10 cellular contexts compared by ENCODE assay signal in the genomic region with DNA sequence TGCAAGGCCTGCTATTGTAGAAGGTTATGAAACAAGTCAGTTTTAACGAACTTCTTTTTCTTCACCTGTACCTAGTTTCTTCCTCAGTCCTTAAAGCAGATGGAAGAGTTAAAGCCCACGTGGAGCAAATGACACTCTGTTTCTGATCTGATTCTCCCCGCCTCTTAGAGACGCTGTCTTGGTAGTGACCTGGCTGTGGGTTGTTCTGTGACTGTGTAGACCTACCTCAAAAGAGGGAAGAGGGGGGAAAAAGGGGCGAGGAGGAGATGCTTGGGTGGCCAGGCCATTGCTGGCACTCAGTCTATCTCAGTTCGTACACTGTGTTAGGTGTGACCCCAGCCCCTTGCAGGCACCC. TPM values are rescaled to one million over a fixed set of nuclear protein-coding genes. Genes with fewer than 3 reads are reported as not detected.
DNase-seq lines count a peak whose midpoint lies in the region; ATAC-seq and TF ChIP-seq lines count a peak whose summit lies in the region.
"Had no signal": no experiment of that assay in that cellular context is flagged by ENCODE, and none has a peak within 500 bp of the region (broad histone marks: within the 10 kb centered on the region; RNA-seq: fewer than 3 reads in every experiment).

No MANE protein-coding gene starts in this region.

- no peak for TF ChIP-seq CTCF in ascending aorta (IDR thresholded peaks at IDR 0.05)

- H3K9me3 ChIP-seq in ascending aorta, result no peaks in the 10 kb centered on the region
- no peaks in the 10 kb centered on the region for H3K9me3 ChIP-seq in stomach smooth muscle (ENCODE audit: control insufficient read depth in 2 of 2, low read length in 2 of 2)

- H3K27ac ChIP-seq in ascending aorta (no peak overlapping the region), stomach smooth muscle (ENCODE audit: low read length) (no peak overlapping the region)
- H3K27ac ChIP-seq: PC-9 had no signal

- peak overlapping the region; percentile 2 for H3K4me3 Mint-ChIP-seq in activated naive CD4-positive, alpha-beta T cell treated with anti-CD3 and anti-CD28 coated beads, Interleukin-2, amount 50 U/mL, for 24 hours

- H3K9ac ChIP-seq in stomach smooth muscle (ENCODE audit: low read length in 2 of 2), result no peak overlapping the region

- H3K4me1 Mint-ChIP-seq in activated naive CD4-positive, alpha-beta T cell treated with anti-CD3 and anti-CD28 coated beads, Interleukin-2, amount 50 U/mL, for 24 hours, result peaks cover 6% of the 10 kb centered on the region

- peaks cover 15% of the 10 kb centered on the region for H3K27me3 Mint-ChIP-seq in activated naive CD4-positive, alpha-beta T cell treated with anti-CD3 and anti-CD28 coated beads, Interleukin-2, amount 50 U/mL, for 24 hours

- H3K36me3 ChIP-seq in ascending aorta, result no peaks in the 10 kb centered on the region
- no peaks in the 10 kb centered on the region for H3K36me3 ChIP-seq in stomach smooth muscle (ENCODE audit: control insufficient read depth in 2 of 2, insufficient read depth in 2 of 2, low read length in 2 of 2)

- H3K4me3 ChIP-seq in ascending aorta, result peak overlapping the region; percentile 45 to 61
- H3K4me3 ChIP-seq in stomach smooth muscle (ENCODE audit: low read length in 2 of 2), result peak overlapping the region; percentile 28 to 49
- H3K4me3 ChIP-seq: PC-9 had no signal

- H3K36me3 Mint-ChIP-seq in activated naive CD4-positive, alpha-beta T cell treated with anti-CD3 and anti-CD28 coated beads, Interleukin-2, amount 50 U/mL, for 24 hours, result no peaks in the 10 kb centered on the region

- no peak for DNase-seq in activated naive CD4-positive, alpha-beta T cell treated with Interleukin-2 at 50 U/mL for 16 hours
- DNase-seq in ascending aorta (ENCODE audit: low spot score in 2 of 2), result no peak
- DNase-seq in left kidney (ENCODE audit: low read depth, low spot score), result peak; percentile 5
- no peak for DNase-seq in LoVo (ENCODE audit: low spot score)
- no peak for DNase-seq in stimulated activated CD4-positive, alpha-beta T cell treated with anti-CD3 and anti-CD28 coated beads, Interleukin-2, amount 100 ng/mL, for 48 hours
- DNase-seq: AML-193, PC-9 had no signal

- ATAC-seq in GM21526 (IDR thresholded peaks at IDR 0.05; ENCODE audit: low FRiP score, unreplicated experiment), result no peak

- H3K9me3 Mint-ChIP-seq in activated naive CD4-positive, alpha-beta T cell treated with anti-CD3 and anti-CD28 coated beads, Interleukin-2, amount 50 U/mL, for 24 hours, result no peaks in the 10 kb centered on the region

- intact Hi-C loops in ascending aorta (cut with DNase I), result no loop called here

- H3K27me3 ChIP-seq in ascending aorta (no peaks in the 10 kb centered on the region), stomach smooth muscle (ENCODE audit: control insufficient read depth in 1 of 2, insufficient read depth in 2 of 2, low read length in 2 of 2) (peaks cover 10 to 16% of the 10 kb centered on the region in 2 donors)

- H3K27ac Mint-ChIP-seq in activated naive CD4-positive, alpha-beta T cell treated with anti-CD3 and anti-CD28 coated beads, Interleukin-2, amount 50 U/mL, for 24 hours, result no peak overlapping the region

- no peaks in the 10 kb centered on the region for H3K4me1 ChIP-seq in ascending aorta
- peaks cover 4% of the 10 kb centered on the region for H3K4me1 ChIP-seq in stomach smooth muscle (ENCODE audit: control insufficient read depth, insufficient read depth, low read length)

RNA-seq across cellular contexts. Expression of gene GFRA3, which starts 0.6 kb away (rescaled TPM):
- not detected for total RNA-seq in ascending aorta

RNA-seq across cellular contexts. Expression of gene CDC25C, which starts 57.8 kb away (rescaled TPM):
- total RNA-seq in ascending aorta, result not detected
